In the genomic region with DNA sequence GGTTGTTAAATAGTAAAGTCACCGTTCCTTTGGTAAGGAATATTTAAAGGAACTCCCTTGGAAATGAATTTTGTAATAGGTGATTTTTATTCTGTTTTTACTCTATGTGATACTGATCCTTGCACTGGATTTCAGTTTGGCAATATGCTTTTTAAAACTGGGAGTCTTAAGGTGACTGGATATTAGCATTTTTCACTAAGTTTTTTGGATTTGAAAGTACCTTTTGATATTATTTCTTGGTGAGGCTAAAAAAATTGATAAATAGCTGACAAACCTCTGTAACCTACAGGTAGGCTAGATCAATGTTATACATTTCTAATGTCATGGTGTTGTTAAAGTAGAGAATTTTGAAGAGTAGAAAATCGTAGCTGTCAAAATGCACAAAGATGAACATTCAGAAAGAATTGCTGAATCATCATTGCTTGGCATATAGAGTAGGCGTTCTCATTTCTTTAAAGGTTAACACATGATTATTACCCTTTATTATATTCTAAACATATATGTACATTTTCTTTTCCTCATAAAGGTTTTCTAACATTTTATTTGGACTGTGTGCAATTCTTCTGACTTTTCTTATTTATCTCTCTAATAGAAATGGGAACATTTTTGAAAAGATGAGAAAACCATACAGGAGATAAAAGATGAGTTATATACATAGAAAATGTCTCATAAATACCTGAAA, we compare ENCODE assay signal across 1 cellular context.
TF ChIP-seq lines count a peak whose summit lies in the region.

No MANE protein-coding gene starts in this region.

TF ChIP-seq in endothelial cell of umbilical vein, 7 proteins besides CTCF, POLR2A, EP300 and RAD21:
- TF ChIP-seq JUN (IDR thresholded peaks at IDR 0.05; ENCODE audit: borderline replicate concordance, insufficient read depth, insufficient read length, low read depth): no peak
- no peak for TF ChIP-seq GATA2 (IDR thresholded peaks at IDR 0.05; ENCODE audit: insufficient read depth, insufficient read length, low read depth, low read length)
- no peak for TF ChIP-seq FOS (IDR thresholded peaks at IDR 0.05; ENCODE audit: borderline replicate concordance, insufficient read depth, low read length)
- TF ChIP-seq, protein P1, sequence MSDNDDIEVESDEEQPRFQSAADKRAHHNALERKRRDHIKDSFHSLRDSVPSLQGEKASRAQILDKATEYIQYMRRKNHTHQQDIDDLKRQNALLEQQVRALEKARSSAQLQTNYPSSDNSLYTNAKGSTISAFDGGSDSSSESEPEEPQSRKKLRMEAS (IDR thresholded peaks at IDR 0.05; ENCODE audit: insufficient read depth, insufficient read length): no peak
- no peak for TF ChIP-seq MYC (IDR thresholded peaks at IDR 0.05; ENCODE audit: low read depth, low read length)
- TF ChIP-seq EZH2 (IDR thresholded peaks at IDR 0.05; ENCODE audit: borderline replicate concordance, low read depth, low read length, severe bottlenecking): no peak
- no peak for TF ChIP-seq POLR2AphosphoS5 (IDR thresholded peaks at IDR 0.05; ENCODE audit: insufficient read depth, low read depth, low read length)
TF ChIP-seq in endothelial cell of umbilical vein: peak in this region for 0.
